Comparison of ENCODE assay signal across 8 cellular contexts in the genomic region with DNA sequence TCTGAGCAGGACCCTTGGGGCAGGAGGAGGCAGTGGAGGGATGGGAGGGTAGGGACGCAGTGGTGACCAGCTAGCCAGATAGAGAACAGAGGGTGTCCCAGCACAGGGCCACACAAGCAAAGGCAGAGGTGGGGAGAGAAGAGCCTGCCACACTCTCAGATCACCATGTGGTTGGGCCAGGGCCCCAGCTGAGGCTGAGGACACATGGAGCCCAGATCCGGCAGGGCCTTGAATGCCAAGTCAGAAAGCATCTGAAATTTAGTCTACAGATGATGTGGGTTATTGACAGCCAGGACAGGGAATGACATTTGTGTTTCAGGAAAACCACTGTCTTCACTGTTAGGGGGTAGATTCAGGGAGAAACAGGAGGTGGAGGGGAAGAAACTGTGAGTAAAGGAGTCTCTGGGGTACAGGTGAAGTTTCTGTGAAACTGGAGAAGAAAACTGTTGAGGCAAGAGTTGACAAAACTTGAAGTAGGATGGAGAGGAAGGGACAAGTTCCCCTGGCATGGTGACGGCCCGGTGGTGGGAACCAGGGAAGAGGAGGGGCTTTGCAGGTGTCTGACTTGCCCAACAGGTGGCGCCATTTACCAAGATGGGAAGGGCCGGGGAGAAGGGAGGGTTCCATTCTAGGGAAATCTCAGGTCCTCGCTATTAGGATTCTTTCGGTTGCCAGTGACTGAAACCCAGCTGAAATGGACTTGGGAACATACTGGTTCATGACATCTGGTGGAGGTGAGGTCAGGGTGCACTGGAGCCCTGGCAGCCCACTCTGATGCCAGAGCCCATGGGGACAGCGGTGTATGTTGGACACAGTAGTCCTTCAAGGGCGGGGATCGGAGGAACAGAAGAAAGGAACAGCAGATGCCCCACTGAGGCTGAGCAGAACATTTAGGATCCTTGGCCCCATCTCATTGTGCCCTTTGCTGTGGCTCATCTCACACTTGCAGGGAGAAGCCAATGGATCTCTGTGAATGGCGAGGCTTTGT.
DNase-seq lines count a peak whose midpoint lies in the region; ATAC-seq and TF ChIP-seq lines count a peak whose summit lies in the region.

No MANE protein-coding gene starts in this region.

- peak; percentile 60 for ATAC-seq in GM19023 (IDR thresholded peaks at IDR 0.05; ENCODE audit: unreplicated experiment)

- no peaks in the 10 kb centered on the region for H3K4me1 ChIP-seq in tibial artery

- H3K27ac ChIP-seq in C4-2B (no peak overlapping the region), tibial artery (no peak overlapping the region)

- DNase-seq in Kasumi-1 (lab: John Stamatoyannopoulos, UW), result peak; percentile 48 to 71
- DNase-seq in T-helper 9 cell, result peak; percentile 4
- DNase-seq in ecto neural progenitor cell (ENCODE audit: low spot score), result peak; percentile 84
- DNase-seq in mesothelial cell of epicardium (ENCODE audit: low spot score in 2 of 2, unreplicated experiment in 2 of 2), result peak; percentile 53 to 71
- peak in 1 of 2 donors; percentile 78 for DNase-seq in tibial artery
- DNase-seq in NCI-H226, result no peak

- H3K9me3 ChIP-seq in tibial artery, result no peaks in the 10 kb centered on the region

- H3K36me3 Mint-ChIP-seq in mesothelial cell of epicardium, result no peaks in the 10 kb centered on the region

- no peaks in the 10 kb centered on the region for H3K9me3 Mint-ChIP-seq in mesothelial cell of epicardium

- H3K4me1 Mint-ChIP-seq in mesothelial cell of epicardium, result peaks cover 2% of the 10 kb centered on the region

- no peak overlapping the region for H3K4me3 ChIP-seq in tibial artery

- intact Hi-C loops in tibial artery (cut with DNase I; ENCODE audit: low total_unique reads), result no loop called here

- no peak overlapping the region for H3K4me3 Mint-ChIP-seq in mesothelial cell of epicardium

- TF ChIP-seq CTCF in C4-2B (conservative IDR thresholded peaks at IDR 0.05) (peak; percentile 86), mesothelial cell of epicardium (IDR thresholded peaks at IDR 0.05; ENCODE audit: unreplicated experiment) (peak; percentile 63), tibial artery (IDR thresholded peaks at IDR 0.05) (peak; percentile 55 to 61)

- peaks cover 100% of the 10 kb centered on the region for H3K27me3 Mint-ChIP-seq in mesothelial cell of epicardium (ENCODE audit: low read depth)

- peaks cover 0 to 14% of the 10 kb centered on the region in 2 donors for H3K27me3 ChIP-seq in tibial artery

- no peaks in the 10 kb centered on the region for H3K36me3 ChIP-seq in tibial artery

- no peak overlapping the region for H3K27ac Mint-ChIP-seq in mesothelial cell of epicardium
